1 cellular context compared by ENCODE assay signal in genomic region chr6:130826442-130827246, GRCh38.
A peak's percentile ranks its signal among the peaks of the same experiment; 100 is the strongest.
TF ChIP-seq lines count a peak whose summit lies in the region.

No MANE protein-coding gene starts in this region.

TF ChIP-seq in HepG2, 621 proteins besides CTCF, POLR2A, EP300 and RAD21 (continued from another document and continues in another):
- TF ChIP-seq PRDM4 (CRISPR knock-in tag; IDR thresholded peaks at IDR 0.05; ENCODE audit: borderline replicate concordance) = no peak
- TF ChIP-seq NFATC3 (CRISPR knock-in tag; IDR thresholded peaks at IDR 0.05) = no peak
- no peak for TF ChIP-seq MYPOP (CRISPR knock-in tag; IDR thresholded peaks at IDR 0.05)
- no peak for TF ChIP-seq PHB2 (IDR thresholded peaks at IDR 0.05; ENCODE audit: partially characterized antibody)
- TF ChIP-seq ZNF790 (CRISPR knock-in tag; IDR thresholded peaks at IDR 0.05; ENCODE audit: borderline replicate concordance) = no peak
- TF ChIP-seq SCMH1 (CRISPR knock-in tag; IDR thresholded peaks at IDR 0.05; ENCODE audit: borderline replicate concordance) = no peak
- no peak for TF ChIP-seq KDM2A (CRISPR knock-in tag; IDR thresholded peaks at IDR 0.05; ENCODE audit: borderline replicate concordance, low read depth)
- no peak for TF ChIP-seq FOXK2 (IDR thresholded peaks at IDR 0.05)
- TF ChIP-seq ZNF609 (CRISPR knock-in tag; IDR thresholded peaks at IDR 0.05; ENCODE audit: borderline replicate concordance) = peak; percentile 56; the same call in 1 of the 2 replicates
- no peak for TF ChIP-seq ZNF576 (CRISPR knock-in tag; IDR thresholded peaks at IDR 0.05)
- no peak for TF ChIP-seq ZBTB25 (CRISPR knock-in tag; IDR thresholded peaks at IDR 0.05)
- TF ChIP-seq SMAD3 (CRISPR knock-in tag; IDR thresholded peaks at IDR 0.05) = 0 out of 2 replicates have a peak, but pooled peaks have one; percentile 64
- no peak for TF ChIP-seq IKZF4 (CRISPR knock-in tag; IDR thresholded peaks at IDR 0.05; ENCODE audit: borderline replicate concordance, low read depth, not compliant biosample characterization)
- no peak for TF ChIP-seq ZSCAN25 (CRISPR knock-in tag; IDR thresholded peaks at IDR 0.05)
- TF ChIP-seq MXD3 (CRISPR knock-in tag; IDR thresholded peaks at IDR 0.05) = no peak
- no peak for TF ChIP-seq PHF8 (CRISPR knock-in tag; IDR thresholded peaks at IDR 0.05)
- no peak for TF ChIP-seq JUND (CRISPR knock-in tag; IDR thresholded peaks at IDR 0.05)
- peak; percentile 84; the same call in 1 of the 2 replicates for TF ChIP-seq ZNF775 (CRISPR knock-in tag; IDR thresholded peaks at IDR 0.05; ENCODE audit: borderline replicate concordance)
- no peak for TF ChIP-seq ZNF382 (CRISPR knock-in tag; IDR thresholded peaks at IDR 0.05; ENCODE audit: borderline replicate concordance)
- TF ChIP-seq BHLHE40 (IDR thresholded peaks at IDR 0.05; ENCODE audit: low read length) = no peak
- TF ChIP-seq LCORL (IDR thresholded peaks at IDR 0.05) = no peak
- TF ChIP-seq LCORL (CRISPR knock-in tag; IDR thresholded peaks at IDR 0.05) = no peak
- no peak for TF ChIP-seq ZNF552 (CRISPR knock-in tag; IDR thresholded peaks at IDR 0.05; ENCODE audit: borderline replicate concordance)
- no peak for TF ChIP-seq ZNF646 (CRISPR knock-in tag; IDR thresholded peaks at IDR 0.05)
- no peak for TF ChIP-seq ATF3 (CRISPR knock-in tag; IDR thresholded peaks at IDR 0.05)
- TF ChIP-seq HOXA3 (CRISPR knock-in tag; IDR thresholded peaks at IDR 0.05) = no peak
- TF ChIP-seq MEIS2 (CRISPR knock-in tag; IDR thresholded peaks at IDR 0.05) = no peak
- no peak for TF ChIP-seq GPN1 (CRISPR knock-in tag; IDR thresholded peaks at IDR 0.05; ENCODE audit: borderline replicate concordance)
- TF ChIP-seq ETV6 (CRISPR knock-in tag; conservative IDR thresholded peaks at IDR 0.05) = no peak
- no peak for TF ChIP-seq HDAC6 (IDR thresholded peaks at IDR 0.05; ENCODE audit: low read depth, low read length)
- TF ChIP-seq ZKSCAN1 (IDR thresholded peaks at IDR 0.05; ENCODE audit: low read length) = no peak
- no peak for TF ChIP-seq NFKB2 (CRISPR knock-in tag; IDR thresholded peaks at IDR 0.05; ENCODE audit: borderline replicate concordance)
- no peak for TF ChIP-seq ZNF800 (CRISPR knock-in tag; IDR thresholded peaks at IDR 0.05)
- peak; percentile 62; the same call in 1 of the 2 replicates for TF ChIP-seq FOXA3 (CRISPR knock-in tag; IDR thresholded peaks at IDR 0.05)
- no peak for TF ChIP-seq NFYB (CRISPR knock-in tag; IDR thresholded peaks at IDR 0.05)
- TF ChIP-seq E2F1 (CRISPR knock-in tag; IDR thresholded peaks at IDR 0.05) = no peak
- no peak for TF ChIP-seq CREB3 (CRISPR knock-in tag; IDR thresholded peaks at IDR 0.05)
- TF ChIP-seq TFAP4 (IDR thresholded peaks at IDR 0.05; ENCODE audit: borderline replicate concordance, low read depth) = no peak
